Comparison of ENCODE assay signal across 24 cellular contexts in genomic region chr3:127167315-127168043, GRCh38. TPM values are rescaled to one million over a fixed set of nuclear protein-coding genes. Genes with fewer than 3 reads are reported as not detected.
"Had no signal": no experiment of that assay in that cellular context is flagged by ENCODE, and none has a peak within 500 bp of the region (broad histone marks: within the 10 kb centered on the region; RNA-seq: fewer than 3 reads in every experiment).

No MANE protein-coding gene starts in this region.

- H3K9me3 Mint-ChIP-seq: activated B cell treated with CpG ODN at 0.5 μM for 24 hours; activated naive CD4-positive, alpha-beta T cell treated with anti-CD3 and anti-CD28 coated beads, Interleukin-2, amount 10 ng/mL, durations not matched to agents 7 days and 5 days; activated T-helper 2 cell treated with anti-CD3 and anti-CD28 coated beads, Interferon-gamma antibody, Interleukin-2, Interleukin-4, amounts not matched to agents 10 μg/mL and 5 μg/mL and 100 μg/mL, durations not matched to agents 14 hours and 24 hours and 36 hours had no signal

- ATAC-seq: activated CD8-positive, alpha-beta memory T cell treated with anti-CD3 and anti-CD28 coated beads, Interleukin-2, amount 10 ng/mL, durations not matched to agents 7 days and 5 days; T-helper 17 cell had no signal

- DNase-seq: activated B cell treated with CpG ODN at 0.5 μM for 24 hours; activated CD4-positive, alpha-beta T cell treated with anti-CD3 and anti-CD28 coated beads for 1 hour; activated CD8-positive, alpha-beta memory T cell treated with anti-CD3 and anti-CD28 coated beads, Interleukin-2, amount 10 ng/mL, durations not matched to agents 7 days and 5 days; activated gamma-delta T cell treated with Interleukin-2 at 50 U/mL for 16 hours; activated naive CD4-positive, alpha-beta T cell treated with anti-CD3 and anti-CD28 coated beads, Interleukin-2, amount 10 ng/mL, durations not matched to agents 7 days and 5 days; activated T-cell treated with anti-CD3 and anti-CD28 coated beads, Interleukin-2, amount 50 U/mL, for 48 hours; IMR-90; Kasumi-1; KBM-7; NCI-H1105 treated with DMSO at 0.1 percent for 48 hours; NCI-H1436 treated with DMSO at 0.1 percent for 48 hours; NCI-H187; NCI-H2081; NCI-H510A treated with DMSO at 0.1 percent for 48 hours; NCI-H69; NK-92 treated with Interleukin-12 subunit alpha and Interleukin-12 subunit beta, amount 100 ng/mL, for 24 hours; PC-9; SIG-M5; T-helper 17 cell; T1000 had no signal

- H3K27ac Mint-ChIP-seq: activated B cell treated with CpG ODN at 0.5 μM for 24 hours; activated CD8-positive, alpha-beta memory T cell treated with anti-CD3 and anti-CD28 coated beads, Interleukin-2, amount 10 ng/mL, durations not matched to agents 7 days and 5 days; activated naive CD4-positive, alpha-beta T cell treated with anti-CD3 and anti-CD28 coated beads, Interleukin-2, amount 10 ng/mL, durations not matched to agents 7 days and 5 days; activated T-helper 2 cell treated with anti-CD3 and anti-CD28 coated beads, Interferon-gamma antibody, Interleukin-2, Interleukin-4, amounts not matched to agents 10 μg/mL and 5 μg/mL and 100 μg/mL, durations not matched to agents 14 hours and 24 hours and 36 hours; T-helper 17 cell had no signal

- H3K36me3 Mint-ChIP-seq: activated CD8-positive, alpha-beta memory T cell treated with anti-CD3 and anti-CD28 coated beads, Interleukin-2, amount 10 ng/mL, durations not matched to agents 7 days and 5 days; activated naive CD4-positive, alpha-beta T cell treated with anti-CD3 and anti-CD28 coated beads, Interleukin-2, amount 10 ng/mL, durations not matched to agents 7 days and 5 days had no signal

- H3K4me1 Mint-ChIP-seq: activated B cell treated with CpG ODN at 0.5 μM for 24 hours; activated CD8-positive, alpha-beta memory T cell treated with anti-CD3 and anti-CD28 coated beads, Interleukin-2, amount 10 ng/mL, durations not matched to agents 7 days and 5 days; activated naive CD4-positive, alpha-beta T cell treated with anti-CD3 and anti-CD28 coated beads, Interleukin-2, amount 10 ng/mL, durations not matched to agents 7 days and 5 days; T-helper 17 cell had no signal

- H3K36me3 ChIP-seq: breast epithelium had no signal

- H3K9me3 ChIP-seq: breast epithelium had no signal

- H3K27ac ChIP-seq: breast epithelium, PC-9 had no signal

- H3K4me1 ChIP-seq: breast epithelium had no signal

- H3K4me3 Mint-ChIP-seq: activated B cell treated with CpG ODN at 0.5 μM for 24 hours; activated CD8-positive, alpha-beta memory T cell treated with anti-CD3 and anti-CD28 coated beads, Interleukin-2, amount 10 ng/mL, durations not matched to agents 7 days and 5 days; activated naive CD4-positive, alpha-beta T cell treated with anti-CD3 and anti-CD28 coated beads, Interleukin-2, amount 10 ng/mL, durations not matched to agents 7 days and 5 days; T-helper 17 cell had no signal

- H3K4me3 ChIP-seq: breast epithelium, PC-9 had no signal

RNA-seq across cellular contexts. Expression of gene PRR23E, which starts 25.5 kb away (rescaled TPM):
- total RNA-seq: activated B cell treated with CpG ODN at 0.5 μM for 24 hours; activated CD8-positive, alpha-beta memory T cell treated with anti-CD3 and anti-CD28 coated beads, Interleukin-2, amount 10 ng/mL, durations not matched to agents 7 days and 5 days; activated T-helper 2 cell treated with anti-CD3 and anti-CD28 coated beads, Interferon-gamma antibody, Interleukin-2, Interleukin-4, amounts not matched to agents 10 μg/mL and 5 μg/mL and 100 μg/mL, durations not matched to agents 14 hours and 24 hours and 36 hours; aorta; breast epithelium; IMR-90; PC-9; RPMI7951; T-helper 17 cell had no signal
- polyA plus RNA-seq: aorta, IMR-90 had no signal
